ENCODE assay signal across 1 cellular context in the genomic region with DNA sequence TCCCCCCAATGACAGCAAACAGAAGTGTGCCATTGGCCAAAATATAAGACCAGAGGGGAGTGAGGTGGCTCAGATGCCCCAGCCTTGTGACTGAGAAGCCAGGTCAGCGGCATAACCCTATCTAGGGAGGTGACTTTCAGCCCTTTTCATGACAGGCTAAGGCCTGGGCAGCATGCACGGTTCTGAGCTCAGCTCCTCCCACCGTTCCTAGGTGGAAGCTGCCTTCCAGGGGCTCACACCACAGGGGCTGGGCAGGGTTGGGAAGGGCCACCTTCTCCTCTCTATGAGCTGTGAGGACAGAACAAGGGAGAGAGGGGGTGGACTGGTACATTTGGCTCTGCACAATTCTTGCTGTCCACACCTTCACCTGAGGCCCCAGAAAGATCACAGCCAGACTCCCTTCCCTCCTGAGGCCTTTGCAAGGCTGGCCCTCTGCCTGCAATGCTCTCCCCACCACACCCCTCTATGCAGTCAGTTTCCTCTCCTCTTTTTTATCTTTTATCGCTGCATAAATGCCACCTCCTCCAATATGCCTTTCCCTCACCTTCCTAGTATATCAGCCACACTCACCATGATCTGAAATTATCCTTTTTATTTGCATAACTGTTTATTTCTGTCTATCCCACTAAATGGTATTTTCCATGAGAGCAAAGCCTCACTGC.
TF ChIP-seq lines count a peak whose summit lies in the region.

No MANE protein-coding gene starts in this region.

TF ChIP-seq in HepG2, 621 proteins besides CTCF, POLR2A, EP300 and RAD21:
- TF ChIP-seq ZNF839 (CRISPR knock-in tag; IDR thresholded peaks at IDR 0.05; ENCODE audit: borderline replicate concordance), result 0 out of 2 replicates have a peak, but pooled peaks have one; percentile 32
- TF ChIP-seq, protein P1, sequence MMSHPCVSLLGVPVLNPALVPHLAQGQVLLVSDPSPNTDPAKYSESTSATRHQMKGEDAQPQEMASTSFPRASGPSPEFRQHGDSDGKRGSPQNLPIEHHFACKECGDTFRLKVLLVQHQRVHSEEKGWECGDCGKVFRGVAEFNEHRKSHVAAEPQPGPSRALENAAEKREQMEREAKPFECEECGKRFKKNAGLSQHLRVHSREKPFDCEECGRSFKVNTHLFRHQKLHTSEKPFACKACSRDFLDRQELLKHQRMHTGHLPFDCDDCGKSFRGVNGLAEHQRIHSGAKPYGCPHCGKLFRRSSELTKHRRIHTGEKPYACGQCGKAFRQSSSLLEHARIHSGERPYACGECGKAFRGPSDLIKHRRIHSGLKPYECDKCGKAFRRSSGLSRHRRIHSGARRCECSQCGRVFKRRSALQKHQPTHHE (CRISPR knock-in tag; IDR thresholded peaks at IDR 0.05; ENCODE audit: borderline replicate concordance), result no peak
- 0 out of 2 replicates have a peak, but pooled peaks have one; percentile 57 for TF ChIP-seq ZNF678 (CRISPR knock-in tag; IDR thresholded peaks at IDR 0.05)
- TF ChIP-seq ZNF329 (CRISPR knock-in tag; IDR thresholded peaks at IDR 0.05; ENCODE audit: low read depth), result no peak
- 0 out of 2 replicates have a peak, but pooled peaks have one; percentile 32 for TF ChIP-seq ZBTB37 (CRISPR knock-in tag; IDR thresholded peaks at IDR 0.05)
- TF ChIP-seq MXD4 (CRISPR knock-in tag; IDR thresholded peaks at IDR 0.05), result 0 out of 2 replicates have a peak, but pooled peaks have one; percentile 14
- TF ChIP-seq SP5 (CRISPR knock-in tag; IDR thresholded peaks at IDR 0.05; ENCODE audit: borderline replicate concordance, low read depth), result 0 out of 2 replicates have a peak, but pooled peaks have one; percentile 27
- TF ChIP-seq ZNF18 (CRISPR knock-in tag; IDR thresholded peaks at IDR 0.05; ENCODE audit: insufficient replicate concordance), result no peak
- no peak for TF ChIP-seq ZNF768 (CRISPR knock-in tag; IDR thresholded peaks at IDR 0.05)
- TF ChIP-seq HBP1 (CRISPR knock-in tag; IDR thresholded peaks at IDR 0.05; ENCODE audit: low read depth), result no peak
- TF ChIP-seq ZBTB43 (CRISPR knock-in tag; conservative IDR thresholded peaks at IDR 0.05), result no peak
- no peak for TF ChIP-seq MTF1 (CRISPR knock-in tag; IDR thresholded peaks at IDR 0.05)
- no peak for TF ChIP-seq UBTF (CRISPR knock-in tag; IDR thresholded peaks at IDR 0.05)
- TF ChIP-seq ZNF496 (CRISPR knock-in tag; IDR thresholded peaks at IDR 0.05; ENCODE audit: insufficient replicate concordance), result no peak
- TF ChIP-seq FOXK2 (IDR thresholded peaks at IDR 0.05), result no peak
- TF ChIP-seq ELF1 (CRISPR knock-in tag; IDR thresholded peaks at IDR 0.05), result no peak
- no peak for TF ChIP-seq ZBTB7A (CRISPR knock-in tag; IDR thresholded peaks at IDR 0.05)
